In genomic region chr2:10349725-10350124, GRCh38 we compare ENCODE assay signal across 19 cellular contexts.
"Had no signal": no experiment of that assay in that cellular context is flagged by ENCODE, and none has a peak within 500 bp of the region (broad histone marks: within the 10 kb centered on the region; RNA-seq: fewer than 3 reads in every experiment).

No MANE protein-coding gene starts in this region.

- H3K27me3 Mint-ChIP-seq: naive thymus-derived CD4-positive, alpha-beta T cell; stimulated activated naive CD8-positive, alpha-beta T cell treated with anti-CD3 and anti-CD28 coated beads, Interleukin-15, Interleukin-2, amounts not matched to agents 100 ng/mL and 50 ng/mL, for 24 hours had no signal

- H3K9me3 Mint-ChIP-seq: naive thymus-derived CD4-positive, alpha-beta T cell; stimulated activated effector memory CD8-positive, alpha-beta T cell treated with anti-CD3 and anti-CD28 coated beads, Interleukin-12 subunit alpha, Interleukin-12 subunit beta, amount 100 ng/mL, for 72 hours; stimulated activated naive CD8-positive, alpha-beta T cell treated with anti-CD3 and anti-CD28 coated beads, Interleukin-15, Interleukin-2, amounts not matched to agents 100 ng/mL and 50 ng/mL, for 24 hours had no signal

- H3K9me3 ChIP-seq: heart left ventricle, neutrophil, psoas muscle, right lobe of liver, tibial artery, upper lobe of left lung, uterus had no signal

- H3K27ac ChIP-seq: psoas muscle, right lobe of liver, tibial artery had no signal

- H3K27ac Mint-ChIP-seq: stimulated activated effector memory CD8-positive, alpha-beta T cell treated with anti-CD3 and anti-CD28 coated beads, Interleukin-12 subunit alpha, Interleukin-12 subunit beta, amount 100 ng/mL, for 72 hours had no signal

- H3K27me3 ChIP-seq: heart left ventricle, neutrophil, right lobe of liver, tibial artery, upper lobe of left lung, uterus had no signal

- ATAC-seq: esophagus mucosa; heart left ventricle; left colon; left ventricle myocardium superior; naive thymus-derived CD4-positive, alpha-beta T cell; psoas muscle; right lobe of liver; stimulated activated effector memory CD8-positive, alpha-beta T cell treated with anti-CD3 and anti-CD28 coated beads, Interleukin-12 subunit alpha, Interleukin-12 subunit beta, amount 100 ng/mL, for 72 hours had no signal

- H3K4me3 Mint-ChIP-seq: stimulated activated effector memory CD8-positive, alpha-beta T cell treated with anti-CD3 and anti-CD28 coated beads, Interleukin-12 subunit alpha, Interleukin-12 subunit beta, amount 100 ng/mL, for 72 hours; stimulated activated naive CD8-positive, alpha-beta T cell treated with anti-CD3 and anti-CD28 coated beads, Interleukin-15, Interleukin-2, amounts not matched to agents 100 ng/mL and 50 ng/mL, for 24 hours had no signal

- DNase-seq: effector memory CD4-positive, alpha-beta T cell; heart left ventricle; hippocampal formation; left colon; left ventricle myocardium superior; mesendoderm; naive thymus-derived CD4-positive, alpha-beta T cell; psoas muscle; retina; right lobe of liver; stimulated activated CD4-positive, alpha-beta T cell treated with anti-CD3 and anti-CD28 coated beads, Interleukin-4, amount 100 ng/mL, for 1 hour; stimulated activated CD8-positive, alpha-beta memory T cell treated with anti-CD3 and anti-CD28 coated beads, Interleukin-4, amount 100 ng/mL, for 48 hours; tibial artery; upper lobe of left lung; uterus had no signal
